Comparison of ENCODE assay signal across 34 cellular contexts in genomic region chr13:54337526-54337925, GRCh38.
"Had no signal": no experiment of that assay in that cellular context is flagged by ENCODE, and none has a peak within 500 bp of the region (broad histone marks: within the 10 kb centered on the region; RNA-seq: fewer than 3 reads in every experiment).

No MANE protein-coding gene starts in this region.

- DNase-seq: activated B cell treated with CpG ODN at 0.5 μM for 24 hours; activated CD4-positive, alpha-beta memory T cell treated with anti-CD3 and anti-CD28 coated beads, Interleukin-2, amount 10 ng/mL, durations not matched to agents 7 days and 5 days; activated CD4-positive, alpha-beta T cell treated with anti-CD3 and anti-CD28 coated beads for 4 hours; activated CD4-positive, alpha-beta T cell treated with anti-CD3 and anti-CD28 coated beads, Interleukin-2, amount 10 ng/mL, durations not matched to agents 7 days and 5 days; activated CD4-positive, alpha-beta T cell treated with anti-CD3 and anti-CD28 coated beads, Interleukin-2, amount 50 U/mL, for 48 hours; activated CD4-positive, CD25-positive, alpha-beta regulatory T cell treated with anti-CD3 and anti-CD28 coated beads, Interleukin-2, amount 50 U/mL, for 72 hours; activated CD8-positive, alpha-beta memory T cell treated with anti-CD3 and anti-CD28 coated beads for 24 hours; activated CD8-positive, alpha-beta memory T cell treated with anti-CD3 and anti-CD28 coated beads, Interleukin-2, amount 10 ng/mL, durations not matched to agents 7 days and 5 days; activated CD8-positive, alpha-beta memory T cell treated with anti-CD3 and anti-CD28 coated beads, Interleukin-2, amount 50 U/mL, for 48 hours; activated CD8-positive, alpha-beta T cell treated with anti-CD3 and anti-CD28 coated beads, Interleukin-2, amount 10 ng/mL, durations not matched to agents 7 days and 5 days; activated effector memory CD4-positive, alpha-beta T cell treated with Interleukin-2 at 50 U/mL for 16 hours; activated gamma-delta T cell; activated naive CD4-positive, alpha-beta T cell treated with anti-CD3 and anti-CD28 coated beads, Interleukin-2, amount 10 ng/mL, durations not matched to agents 7 days and 5 days; activated naive CD4-positive, alpha-beta T cell treated with Interleukin-2 at 50 U/mL for 16 hours; activated naive CD8-positive, alpha-beta T cell treated with anti-CD3 and anti-CD28 coated beads, Interleukin-2, amount 10 ng/mL, durations not matched to agents 7 days and 5 days; activated naive CD8-positive, alpha-beta T cell treated with anti-CD3 and anti-CD28 coated beads, Interleukin-2, amount 50 U/mL, for 24 hours; activated T-cell treated with anti-CD3 and anti-CD28 coated beads, Interleukin-2, amount 50 U/mL, for 24 hours; activated T-cell treated with anti-CD3 and anti-CD28 coated beads, Interleukin-2, amount 50 U/mL, for 48 hours; amniotic stem cell; aorta; body of pancreas; brain microvascular endothelial cell; central memory CD4-positive, alpha-beta T cell; SW 1271; T-helper 1 cell; T-helper 2 cell; T-helper 9 cell had no signal

- H3K27ac Mint-ChIP-seq: activated B cell treated with CpG ODN at 0.5 μM for 24 hours; activated CD4-positive, alpha-beta memory T cell treated with anti-CD3 and anti-CD28 coated beads, Interleukin-2, amount 10 ng/mL, durations not matched to agents 7 days and 5 days; activated CD4-positive, alpha-beta T cell treated with anti-CD3 and anti-CD28 coated beads, Interleukin-2, amount 10 ng/mL, durations not matched to agents 7 days and 5 days; activated CD8-positive, alpha-beta memory T cell treated with anti-CD3 and anti-CD28 coated beads, Interleukin-2, amount 10 ng/mL, durations not matched to agents 7 days and 5 days; activated CD8-positive, alpha-beta T cell treated with anti-CD3 and anti-CD28 coated beads, Interleukin-2, amount 10 ng/mL, durations not matched to agents 7 days and 5 days; activated naive CD4-positive, alpha-beta T cell treated with anti-CD3 and anti-CD28 coated beads, Interleukin-2, amount 10 ng/mL, durations not matched to agents 7 days and 5 days; activated naive CD4-positive, alpha-beta T cell treated with anti-CD3 and anti-CD28 coated beads, Interleukin-2, amount 50 U/mL, for 24 hours; activated naive CD8-positive, alpha-beta T cell; activated naive CD8-positive, alpha-beta T cell treated with anti-CD3 and anti-CD28 coated beads, Interleukin-2, amount 10 ng/mL, durations not matched to agents 7 days and 5 days; activated naive CD8-positive, alpha-beta T cell treated with anti-CD3 and anti-CD28 coated beads, Interleukin-2, amount 50 U/mL, for 24 hours; activated T-cell treated with anti-CD3 and anti-CD28 coated beads, Interleukin-2, amount 50 U/mL, for 24 hours; activated T-helper 2 cell treated with anti-CD3 and anti-CD28 coated beads, Interferon-gamma antibody, Interleukin-2, Interleukin-4, amounts not matched to agents 10 μg/mL and 5 μg/mL and 100 μg/mL, durations not matched to agents 14 hours and 24 hours and 36 hours; T-helper 1 cell treated with Interleukin-12 subunit alpha and Interleukin-12 subunit beta and Interleukin-4 antibody, amounts not matched to agents 30 μg/mL and 1 μg/mL, for 36 hours; T-helper 2 cell treated with Interferon-gamma antibody and Interleukin-4, amounts not matched to agents 5 μg/mL and 100 μg/mL, for 36 hours had no signal

- ATAC-seq: activated CD8-positive, alpha-beta memory T cell treated with anti-CD3 and anti-CD28 coated beads, Interleukin-2, amount 10 ng/mL, durations not matched to agents 7 days and 5 days; activated CD8-positive, alpha-beta T cell treated with anti-CD3 and anti-CD28 coated beads, Interleukin-2, amount 10 ng/mL, durations not matched to agents 7 days and 5 days; activated naive CD8-positive, alpha-beta T cell treated with anti-CD3 and anti-CD28 coated beads, Interleukin-2, amount 50 U/mL, for 24 hours; body of pancreas had no signal

- H3K4me1 Mint-ChIP-seq: activated B cell treated with CpG ODN at 0.5 μM for 24 hours; activated CD4-positive, alpha-beta memory T cell treated with anti-CD3 and anti-CD28 coated beads, Interleukin-2, amount 10 ng/mL, durations not matched to agents 7 days and 5 days; activated CD4-positive, alpha-beta T cell treated with anti-CD3 and anti-CD28 coated beads, Interleukin-2, amount 10 ng/mL, durations not matched to agents 7 days and 5 days; activated CD8-positive, alpha-beta memory T cell treated with anti-CD3 and anti-CD28 coated beads, Interleukin-2, amount 10 ng/mL, durations not matched to agents 7 days and 5 days; activated naive CD4-positive, alpha-beta T cell treated with anti-CD3 and anti-CD28 coated beads, Interleukin-2, amount 10 ng/mL, durations not matched to agents 7 days and 5 days; activated naive CD4-positive, alpha-beta T cell treated with anti-CD3 and anti-CD28 coated beads, Interleukin-2, amount 50 U/mL, for 24 hours; activated naive CD8-positive, alpha-beta T cell treated with anti-CD3 and anti-CD28 coated beads, Interleukin-2, amount 10 ng/mL, durations not matched to agents 7 days and 5 days; activated naive CD8-positive, alpha-beta T cell treated with anti-CD3 and anti-CD28 coated beads, Interleukin-2, amount 50 U/mL, for 24 hours had no signal

- H3K36me3 Mint-ChIP-seq: activated CD8-positive, alpha-beta memory T cell treated with anti-CD3 and anti-CD28 coated beads, Interleukin-2, amount 10 ng/mL, durations not matched to agents 7 days and 5 days; activated naive CD4-positive, alpha-beta T cell treated with anti-CD3 and anti-CD28 coated beads, Interleukin-2, amount 10 ng/mL, durations not matched to agents 7 days and 5 days; activated naive CD4-positive, alpha-beta T cell treated with anti-CD3 and anti-CD28 coated beads, Interleukin-2, amount 50 U/mL, for 24 hours; activated naive CD8-positive, alpha-beta T cell; activated naive CD8-positive, alpha-beta T cell treated with anti-CD3 and anti-CD28 coated beads, Interleukin-2, amount 10 ng/mL, durations not matched to agents 7 days and 5 days had no signal

- H3K27ac ChIP-seq: body of pancreas, brain microvascular endothelial cell, breast epithelium, VCaP had no signal

- H3K27me3 ChIP-seq: body of pancreas, brain microvascular endothelial cell, breast epithelium had no signal

- H3K9me3 ChIP-seq: body of pancreas, breast epithelium had no signal

- H3K4me3 Mint-ChIP-seq: activated B cell treated with CpG ODN at 0.5 μM for 24 hours; activated CD4-positive, alpha-beta memory T cell treated with anti-CD3 and anti-CD28 coated beads, Interleukin-2, amount 10 ng/mL, durations not matched to agents 7 days and 5 days; activated CD4-positive, alpha-beta T cell treated with anti-CD3 and anti-CD28 coated beads, Interleukin-2, amount 10 ng/mL, durations not matched to agents 7 days and 5 days; activated CD8-positive, alpha-beta memory T cell treated with anti-CD3 and anti-CD28 coated beads, Interleukin-2, amount 10 ng/mL, durations not matched to agents 7 days and 5 days; activated CD8-positive, alpha-beta T cell treated with anti-CD3 and anti-CD28 coated beads, Interleukin-2, amount 10 ng/mL, durations not matched to agents 7 days and 5 days; activated naive CD4-positive, alpha-beta T cell treated with anti-CD3 and anti-CD28 coated beads, Interleukin-2, amount 10 ng/mL, durations not matched to agents 7 days and 5 days; activated naive CD4-positive, alpha-beta T cell treated with anti-CD3 and anti-CD28 coated beads, Interleukin-2, amount 50 U/mL, for 24 hours; activated naive CD8-positive, alpha-beta T cell; activated naive CD8-positive, alpha-beta T cell treated with anti-CD3 and anti-CD28 coated beads, Interleukin-2, amount 10 ng/mL, durations not matched to agents 7 days and 5 days; activated naive CD8-positive, alpha-beta T cell treated with anti-CD3 and anti-CD28 coated beads, Interleukin-2, amount 50 U/mL, for 24 hours; activated T-cell treated with anti-CD3 and anti-CD28 coated beads, Interleukin-2, amount 50 U/mL, for 24 hours; T-helper 1 cell treated with Interleukin-12 subunit alpha and Interleukin-12 subunit beta and Interleukin-4 antibody, amounts not matched to agents 30 μg/mL and 1 μg/mL, for 36 hours; T-helper 2 cell treated with Interferon-gamma antibody and Interleukin-4, amounts not matched to agents 5 μg/mL and 100 μg/mL, for 36 hours had no signal

- H3K27me3 Mint-ChIP-seq: activated B cell treated with CpG ODN at 0.5 μM for 24 hours; activated CD4-positive, alpha-beta memory T cell treated with anti-CD3 and anti-CD28 coated beads, Interleukin-2, amount 10 ng/mL, durations not matched to agents 7 days and 5 days; activated CD4-positive, alpha-beta T cell treated with anti-CD3 and anti-CD28 coated beads, Interleukin-2, amount 10 ng/mL, durations not matched to agents 7 days and 5 days; activated CD8-positive, alpha-beta memory T cell treated with anti-CD3 and anti-CD28 coated beads, Interleukin-2, amount 10 ng/mL, durations not matched to agents 7 days and 5 days; activated naive CD4-positive, alpha-beta T cell treated with anti-CD3 and anti-CD28 coated beads, Interleukin-2, amount 10 ng/mL, durations not matched to agents 7 days and 5 days; activated naive CD4-positive, alpha-beta T cell treated with anti-CD3 and anti-CD28 coated beads, Interleukin-2, amount 50 U/mL, for 24 hours; activated naive CD8-positive, alpha-beta T cell; activated naive CD8-positive, alpha-beta T cell treated with anti-CD3 and anti-CD28 coated beads, Interleukin-2, amount 10 ng/mL, durations not matched to agents 7 days and 5 days; activated naive CD8-positive, alpha-beta T cell treated with anti-CD3 and anti-CD28 coated beads, Interleukin-2, amount 50 U/mL, for 24 hours; activated T-cell treated with anti-CD3 and anti-CD28 coated beads, Interleukin-2, amount 50 U/mL, for 24 hours had no signal

- H3K4me1 ChIP-seq: body of pancreas, breast epithelium had no signal

- H3K4me3 ChIP-seq: body of pancreas, breast epithelium had no signal

- H3K36me3 ChIP-seq: brain microvascular endothelial cell, breast epithelium had no signal
